ENCODE assay signal across 1 cellular context in the genomic region with DNA sequence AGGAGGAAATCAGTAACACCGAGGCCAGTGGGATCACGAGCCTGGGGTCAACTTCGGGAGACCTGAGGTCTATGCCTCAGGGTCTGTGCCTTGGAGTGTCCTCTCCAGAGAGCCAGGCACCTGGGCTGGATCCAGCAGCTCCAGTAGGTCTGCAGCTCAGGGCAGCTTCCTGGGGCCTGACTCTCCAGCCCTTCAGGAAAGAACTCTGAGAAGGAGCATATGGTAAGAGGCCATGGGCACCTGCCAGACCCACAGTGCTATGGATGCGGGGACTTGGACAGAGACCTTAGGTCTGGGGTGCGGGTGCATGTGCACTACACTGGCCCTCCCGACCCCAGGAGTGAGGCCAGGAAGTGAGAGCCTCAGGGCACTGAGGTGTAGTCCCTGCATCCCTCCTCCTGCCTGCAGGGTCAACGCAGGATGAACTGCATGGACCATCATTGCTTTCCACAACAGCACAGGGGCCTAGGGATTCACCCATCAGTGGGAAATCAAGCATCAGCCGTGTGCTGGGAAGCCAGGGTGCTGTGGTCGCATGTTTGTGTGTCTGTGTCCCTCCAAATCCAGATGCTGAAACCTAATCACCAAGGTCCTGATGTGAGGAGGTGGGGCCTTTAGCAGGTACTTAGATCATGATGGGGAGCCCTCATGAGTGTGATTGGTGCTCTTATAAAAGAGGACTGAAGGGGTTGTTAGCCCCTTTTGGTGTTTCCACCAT.
TF ChIP-seq lines count a peak whose summit lies in the region.

No MANE protein-coding gene starts in this region.

TF ChIP-seq in H1, 55 proteins besides CTCF, POLR2A, EP300 and RAD21 (continued from another document):
- TF ChIP-seq EZH2 (IDR thresholded peaks at IDR 0.05; ENCODE audit: low read depth, low read length, severe bottlenecking): no peak
- TF ChIP-seq SIN3A (conservative IDR thresholded peaks at IDR 0.05 in 1 of 2, IDR thresholded peaks at IDR 0.05 in 1 of 2; ENCODE audit: low read depth in 1 of 2, low read length in 2 of 2): no peak
- TF ChIP-seq BACH1 (IDR thresholded peaks at IDR 0.05; ENCODE audit: low read length): no peak
- no peak for TF ChIP-seq TEAD4 (IDR thresholded peaks at IDR 0.05; ENCODE audit: low read depth, low read length)
- TF ChIP-seq CREB1 (IDR thresholded peaks at IDR 0.05): no peak
- TF ChIP-seq SAP30 (IDR thresholded peaks at IDR 0.05; ENCODE audit: insufficient read depth, insufficient replicate concordance, low read length): no peak
- TF ChIP-seq CBX8 (IDR thresholded peaks at IDR 0.05; ENCODE audit: borderline replicate concordance, low read depth, low read length): no peak
- TF ChIP-seq SIX5 (IDR thresholded peaks at IDR 0.05; ENCODE audit: low read depth, low read length): no peak
- TF ChIP-seq CEBPB (IDR thresholded peaks at IDR 0.05; ENCODE audit: low read depth, low read length): no peak
